Comparison of ENCODE assay signal across 24 cellular contexts in genomic region chr10:132206806-132207535, GRCh38. TPM values are rescaled to one million over a fixed set of nuclear protein-coding genes. Genes with fewer than 3 reads are reported as not detected.
DNase-seq lines count a peak whose midpoint lies in the region; ATAC-seq, FAIRE-seq and TF ChIP-seq lines count a peak whose summit lies in the region.
"Had no signal": no experiment of that assay in that cellular context is flagged by ENCODE, and none has a peak within 500 bp of the region (broad histone marks: within the 10 kb centered on the region; RNA-seq: fewer than 3 reads in every experiment).

No MANE protein-coding gene starts in this region.

- no peaks in the 10 kb centered on the region for H3K4me1 Mint-ChIP-seq in GM23338
- no peaks in the 10 kb centered on the region for H3K4me1 Mint-ChIP-seq in CD14-positive monocyte

- H3K9me3 ChIP-seq in H1 (ENCODE audit: insufficient read depth in 2 of 2, low read depth in 1 of 2, low read length in 1 of 2) (no peaks in the 10 kb centered on the region), spleen (no peaks in the 10 kb centered on the region), colonic mucosa (no peaks in the 10 kb centered on the region)

- intact Hi-C loops in spleen (cut with DNase I; ENCODE audit: low total_unique reads), result no loop called here
- intact Hi-C loops in CD14-positive monocyte (cut with micrococcal nuclease), result no loop called here
- intact Hi-C loops in colonic mucosa (cut with DNase I), result no loop called here

- no peak overlapping the region for H3K14ac ChIP-seq in H1 (ENCODE audit: insufficient read length)

- TF ChIP-seq POLR2A in H1 (IDR thresholded peaks at IDR 0.05; ENCODE audit: control extremely low read depth in 1 of 2, low read depth in 2 of 2, low read length in 2 of 2) (no peak), spleen (IDR thresholded peaks at IDR 0.05) (no peak)

- H3K36me3 ChIP-seq in GM23338 (ENCODE audit: insufficient read depth) (no peaks in the 10 kb centered on the region), H1 (ENCODE audit: control insufficient read depth in 2 of 4, insufficient read depth in 4 of 4, low read length in 3 of 4) (no peaks in the 10 kb centered on the region), spleen (peaks cover 0 to 15% (median 0%) of the 10 kb centered on the region in 6 donors), colonic mucosa (no peaks in the 10 kb centered on the region)

- H3K4me3 Mint-ChIP-seq in GM23338 (no peak overlapping the region), CD14-positive monocyte (no peak overlapping the region)
- H3K4me3 Mint-ChIP-seq: CD8-positive, alpha-beta T cell; HFFc6 had no signal

- H2BK20ac ChIP-seq in H1 (ENCODE audit: low read length), result no peak overlapping the region

- no peak overlapping the region for H3K23ac ChIP-seq in H1 (ENCODE audit: insufficient read length)

- H3K4me3 ChIP-seq in GM23338 (no peak overlapping the region), H1 (ENCODE audit: extremely low read depth in 1 of 4, insufficient read depth in 2 of 4, low read depth in 3 of 4, low read length in 4 of 4) (no peak overlapping the region), spleen (no peak overlapping the region), colonic mucosa (no peak overlapping the region)
- H3K4me3 ChIP-seq: GM12878, PC-9 had no signal

- H3K9ac ChIP-seq in H1 (replicated peaks in 1 of 4; ENCODE audit: extremely low read depth in 1 of 4, low read depth in 3 of 4, low read length in 3 of 4) (no peak overlapping the region), colonic mucosa (ENCODE audit: low read depth in 2 of 2, low read length in 2 of 2) (no peak overlapping the region)

- no peak overlapping the region for H3K56ac ChIP-seq in H1 (replicated peaks; ENCODE audit: insufficient read length, low read depth, low read length)

- H4K20me1 ChIP-seq in GM23338 (replicated peaks; ENCODE audit: insufficient read depth) (no peaks in the 10 kb centered on the region), H1 (replicated peaks in 1 of 2; ENCODE audit: control insufficient read depth in 1 of 2, insufficient read depth in 2 of 2, low read length in 2 of 2) (peaks cover 2 to 6% of the 10 kb centered on the region in 2 experiments)

- TF ChIP-seq EP300 in H1 (IDR thresholded peaks at IDR 0.05; ENCODE audit: borderline replicate concordance in 1 of 2, low read depth in 2 of 2, low read length in 2 of 2), result no peak

- no peak overlapping the region for H2BK120ac ChIP-seq in H1 (replicated peaks; ENCODE audit: low read depth, low read length)

- DNase-seq in GM23338 (ENCODE audit: low spot score), result no peak
- DNase-seq in H1 (ENCODE audit: low read depth in 1 of 2, low spot score in 2 of 2), result no peak
- DNase-seq in iPS-NIHi11 (ENCODE audit: low spot score), result peak; percentile 22
- DNase-seq in spleen, result peak; percentile 67
- no peak for DNase-seq in omental fat pad (ENCODE audit: low spot score)
- no peak for DNase-seq in CD14-positive monocyte (ENCODE audit: low spot score)
- no peak for DNase-seq in colonic mucosa
- DNase-seq: CD8-positive, alpha-beta T cell; DND-41; HFFc6; KBM-7; MM.1S; NCI-H1092; NCI-H1436; NCI-H1930; NCI-H510A treated with DMSO at 0.1 percent for 48 hours; NCI-H748 treated with DMSO at 0.1 percent for 48 hours; PC-9; RPMI8226; SIG-M5 had no signal

- H3K36me3 Mint-ChIP-seq in GM23338 (ENCODE audit: low read depth) (no peaks in the 10 kb centered on the region), CD14-positive monocyte (peaks cover 12 to 14% of the 10 kb centered on the region in 2 donors)

- no peak for FAIRE-seq in H1 (lab: Jason Lieb, UNC)
- FAIRE-seq: GM12878, HepG2 had no signal

- no peaks in the 10 kb centered on the region for H3K4me1 ChIP-seq in GM23338 (ENCODE audit: insufficient read depth)
- no peaks in the 10 kb centered on the region for H3K4me1 ChIP-seq in H1 (replicated peaks in 1 of 4; ENCODE audit: control insufficient read depth in 3 of 4, insufficient read depth in 4 of 4, low read length in 3 of 4)
- no peaks in the 10 kb centered on the region for H3K4me1 ChIP-seq in spleen
- no peaks in the 10 kb centered on the region for H3K4me1 ChIP-seq in colonic mucosa

- H3K27me3 Mint-ChIP-seq in GM23338 (ENCODE audit: insufficient read depth, low read depth, poor library complexity) (peaks cover 5% of the 10 kb centered on the region), CD14-positive monocyte (ENCODE audit: low read depth in 3 of 3) (peaks cover 0 to 8% (median 0%) of the 10 kb centered on the region in 3 donors)

- peak overlapping the region; percentile 35; the same call in 1 of the 2 replicates for H2BK5ac ChIP-seq in H1 (ENCODE audit: low read depth, low read length)

- no peaks in the 10 kb centered on the region for H3K79me2 ChIP-seq in GM23338 (replicated peaks; ENCODE audit: insufficient read depth)
- no peaks in the 10 kb centered on the region for H3K79me2 ChIP-seq in H1 (ENCODE audit: control insufficient read depth in 1 of 2, insufficient read depth in 2 of 2, low read length in 2 of 2)

- H2BK12ac ChIP-seq in H1 (ENCODE audit: low read depth, low read length), result no peak overlapping the region

- no peaks in the 10 kb centered on the region for H3K9me2 ChIP-seq in GM23338 (ENCODE audit: insufficient read depth)

- no peaks in the 10 kb centered on the region for H3K23me2 ChIP-seq in H1 (ENCODE audit: low read depth, low read length)

- no peak overlapping the region for H2BK15ac ChIP-seq in H1 (ENCODE audit: low read length)

- no peak for TF ChIP-seq RAD21 in H1 (IDR thresholded peaks at IDR 0.05 in 1 of 2, conservative IDR thresholded peaks at IDR 0.05 in 1 of 2; ENCODE audit: low read depth in 2 of 2, low read length in 2 of 2)

- ATAC-seq in GM23338, result no peak; the same call in 2 of the 3 replicates
- ATAC-seq in omental fat pad (ENCODE audit: low FRiP score), result no peak
- ATAC-seq: CD8-positive, alpha-beta T cell; GM12878; HepG2 had no signal

- no peaks in the 10 kb centered on the region for H3K9me3 Mint-ChIP-seq in GM23338
- H3K9me3 Mint-ChIP-seq in CD14-positive monocyte, result peaks cover 0 to 2% (median 0%) of the 10 kb centered on the region in 7 donors
- H3K9me3 Mint-ChIP-seq: CD8-positive, alpha-beta T cell; HFFc6 had no signal

- H3K4me2 ChIP-seq in GM23338 (no peak overlapping the region), H1 (ENCODE audit: insufficient read depth in 1 of 2, low read depth in 2 of 2, low read length in 2 of 2) (no peak overlapping the region)
- H3K4me2 ChIP-seq: PC-9 had no signal

- no peak overlapping the region for H3K27ac Mint-ChIP-seq in GM23338
- H3K27ac Mint-ChIP-seq in CD14-positive monocyte, result no peak overlapping the region
- H3K27ac Mint-ChIP-seq: CD8-positive, alpha-beta T cell; HFFc6 had no signal

- H4K91ac ChIP-seq in H1 (replicated peaks; ENCODE audit: insufficient read length, low read length), result no peak overlapping the region

- 96% methylated on average over 27 of the region's 29 CpGs; no CpG with 5 or more reads in 1 of the 2 experiments for WGBS in H1 (ENCODE audit: extremely low coverage in 1 of 2, insufficient coverage in 1 of 2, insufficient read length in 1 of 2, insufficient replicate concordance in 2 of 2, low coverage in 1 of 2, low lambda C conversion rate in 2 of 2, missing lambda C conversion rate in 1 of 2), 2 experiments
- WGBS in spleen, 5 donors, result 78 to 91% (median 86%) methylated on average over 26 to 29 of the region's 29 CpGs

- H3K27me3 ChIP-seq in GM23338 (ENCODE audit: insufficient read depth) (no peaks in the 10 kb centered on the region), H1 (replicated peaks in 1 of 4; ENCODE audit: control insufficient read depth in 3 of 4, extremely low read depth in 1 of 4, insufficient read depth in 3 of 4, low read length in 3 of 4) (no peaks in the 10 kb centered on the region), spleen (replicated peaks in 1 of 7) (no peaks in the 10 kb centered on the region), colonic mucosa (no peaks in the 10 kb centered on the region)

- no peak overlapping the region for H2AK5ac ChIP-seq in H1 (ENCODE audit: low read depth, low read length)

- no peaks in the 10 kb centered on the region for H3F3A ChIP-seq in GM23338 (replicated peaks; ENCODE audit: low read depth)

- no peak overlapping the region for H2AFZ ChIP-seq in GM23338
- H2AFZ ChIP-seq in H1 (ENCODE audit: low read length), result no peak overlapping the region
- H2AFZ ChIP-seq: PC-9 had no signal

- CTCF ChIA-PET in H1 (lab: Charles Lee; ENCODE audit: partially characterized antibody), result interaction anchor here (1.0 kb wide), 1 partner anchor 16 kb away, joined by 3 read pairs; no protein-coding TSS in a partner anchor

- H3K79me1 ChIP-seq in H1 (ENCODE audit: low read depth, low read length), result no peaks in the 10 kb centered on the region

- H4K8ac ChIP-seq in H1 (ENCODE audit: extremely low read depth, insufficient read depth, low read length), result no peak overlapping the region

- H3K4ac ChIP-seq in H1 (replicated peaks; ENCODE audit: insufficient read length, low read depth, low read length), result no peak overlapping the region

- POLR2A ChIA-PET in H1 (lab: Charles Lee; ENCODE audit: partially characterized antibody), result interaction anchor here (1.3 to 1.6 kb wide), 2 partner anchors 14 to 23 kb away, joined by 3 read pairs; no protein-coding TSS in a partner anchor

- H4K5ac ChIP-seq in H1 (ENCODE audit: insufficient read length, low read depth, low read length), result no peak overlapping the region

- TF ChIP-seq CTCF in GM23338 (conservative IDR thresholded peaks at IDR 0.05; ENCODE audit: low read depth in 2 of 2) (no peak), H1 (IDR thresholded peaks at IDR 0.05; ENCODE audit: control extremely low read depth in 1 of 3, insufficient read depth in 1 of 3, low read depth in 1 of 3, low read length in 3 of 3) (no peak), spleen (IDR thresholded peaks at IDR 0.05 in 8 of 11, conservative IDR thresholded peaks at IDR 0.05 in 3 of 11) (no peak), omental fat pad (IDR thresholded peaks at IDR 0.05) (no peak), CD14-positive monocyte (IDR thresholded peaks at IDR 0.05) (no peak), colonic mucosa (IDR thresholded peaks at IDR 0.05) (no peak)

- no peak overlapping the region for H3K18ac ChIP-seq in H1 (ENCODE audit: extremely low read depth, low read length)

- H3K27ac ChIP-seq in GM23338 (ENCODE audit: low read depth), result no peak overlapping the region
- H3K27ac ChIP-seq in H1 (ENCODE audit: low read depth, low read length), result no peak overlapping the region
- no peak overlapping the region for H3K27ac ChIP-seq in spleen
- no peak overlapping the region for H3K27ac ChIP-seq in colonic mucosa
- H3K27ac ChIP-seq: HL-60, PC-9 had no signal

RNA-seq across cellular contexts. Expression of gene DPYSL4, which starts 20.2 kb away (rescaled TPM):
- total RNA-seq in GM23338 (2014; rRNA removed; shearing (Covaris generic)), result 23.9 and 24.6 TPM in 2 replicates
- polyA plus RNA-seq in GM23338 (2016; fragmentation: Nextera tagmentation; extraction: Ambion mirVana) (9.7 and 10.6 TPM in 2 replicates), H1 (2011; rRNA removed) (12.9 and 21.6 TPM in 2 replicates), spleen (1 to 10 TPM in 1 of 3 donors, under 1 TPM in 2; 0.55 to 1.0 (median 0.96) TPM), CD14-positive monocyte (not detected)
- 15.2 and 16.4 TPM in 2 replicates for total RNA-seq in H1 (2021; fragmentation: NEBNext Ultra II Directional; extraction: Animal tissue kit (Norgen Biotek cat#: 25700))
- polyA plus RNA-seq in H1 (2011; cell fraction: cytosol; rRNA removed), result 12.2 TPM
- 51.0 TPM for polyA plus RNA-seq in H1 (2011; cell fraction: nucleus; rRNA removed)
- polyA plus RNA-seq in H1 (2012, experiment 1 of 2), result 17.8 to 24.2 TPM (median 20.8 TPM) in 4 replicates
- polyA plus RNA-seq in H1 (2012, experiment 2 of 2), result 13.3 TPM
- 15.1 TPM for polyA plus RNA-seq in H1 (2013, experiment 1 of 2)
- 13.3 TPM for polyA plus RNA-seq in H1 (2013, experiment 2 of 2)
- 7.1 and 10.2 TPM in 2 replicates for polyA minus RNA-seq in H1 (2011; rRNA and poly(A)+ RNA removed)
- 7.7 TPM for polyA minus RNA-seq in H1 (2011; cell fraction: cytosol; rRNA and poly(A)+ RNA removed)
- 9.5 TPM for polyA minus RNA-seq in H1 (2011; cell fraction: nucleus; rRNA and poly(A)+ RNA removed)
- total RNA-seq in spleen (1 to 10 TPM in 4 of 7 donors, under 1 TPM in 2, not detected in 1; 0.85 to 6.0 (median 1.6) TPM), omental fat pad (1 to 10 TPM in 1 of 4 donors, under 1 TPM in 3; 0.69 to 3.0 (median 0.81) TPM), colonic mucosa (under 1 TPM; 0.27 to 0.44 TPM)
- total RNA-seq: HT-29 had no signal

Comparison
In these comparisons a context has a peak if more than half of its experiments do, and no peak if none do; other contexts are left out.
1. DNase-seq: peak in iPS-NIHi11 (single experiment) and spleen (single experiment); none in GM23338 (single experiment), H1 (0 of 2), omental fat pad (single experiment), CD14-positive monocyte (single experiment) and colonic mucosa (single experiment).